15 cellular contexts compared by ENCODE assay signal in the genomic region with DNA sequence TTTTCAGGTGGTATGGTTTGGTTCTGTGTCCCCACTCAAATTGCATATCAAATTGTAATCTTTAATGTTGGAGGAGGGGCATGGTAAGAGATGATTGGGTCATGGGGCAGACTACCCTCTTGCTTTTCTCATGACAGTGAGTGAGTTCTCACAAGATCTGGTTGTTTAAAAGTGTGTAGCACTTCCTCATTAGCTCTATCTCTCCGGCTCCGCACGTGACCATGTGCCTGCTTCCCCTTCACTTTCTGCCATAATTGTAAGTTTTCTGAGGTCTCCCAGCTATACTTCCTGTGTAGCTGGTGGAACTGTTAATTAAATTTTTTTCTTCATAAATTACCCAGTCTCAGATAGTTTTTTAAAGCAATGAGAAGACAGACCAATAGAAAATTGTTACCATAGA.
DNase-seq lines count a peak whose midpoint lies in the region; ATAC-seq and TF ChIP-seq lines count a peak whose summit lies in the region.
"Had no signal": no experiment of that assay in that cellular context is flagged by ENCODE, and none has a peak within 500 bp of the region (broad histone marks: within the 10 kb centered on the region; RNA-seq: fewer than 3 reads in every experiment).

No MANE protein-coding gene starts in this region.

- no peak overlapping the region for H3K4me3 ChIP-seq in Peyer's patch
- H3K4me3 ChIP-seq: psoas muscle had no signal

- TF ChIP-seq CTCF in Peyer's patch (IDR thresholded peaks at IDR 0.05) = no peak

- H3K36me3 ChIP-seq in Peyer's patch = no peaks in the 10 kb centered on the region

- H3K27ac ChIP-seq in Peyer's patch = peak overlapping the region in 2 of 4 donors; percentile 48 to 67
- H3K27ac ChIP-seq: psoas muscle had no signal

- ATAC-seq in GM18508 (IDR thresholded peaks at IDR 0.05; ENCODE audit: insufficient read depth, unreplicated experiment) (peak; percentile 38), GM21526 (IDR thresholded peaks at IDR 0.05; ENCODE audit: low FRiP score, unreplicated experiment) (peak; percentile 73), HG03432 (IDR thresholded peaks at IDR 0.05; ENCODE audit: unreplicated experiment) (peak; percentile 57)
- ATAC-seq in stimulated activated naive CD8-positive, alpha-beta T cell treated with anti-CD3 and anti-CD28 coated beads, Interleukin-15, Interleukin-2, amounts not matched to agents 100 U/mL and 50 U/mL, for 24 hours = no peak
- ATAC-seq: activated naive CD8-positive, alpha-beta T cell treated with anti-CD3 and anti-CD28 coated beads, Interleukin-2, amount 50 U/mL, for 24 hours; psoas muscle had no signal

- H3K27me3 ChIP-seq in Peyer's patch = no peaks in the 10 kb centered on the region

- H3K4me1 ChIP-seq in Peyer's patch = peaks cover 0 to 4% (median 1%) of the 10 kb centered on the region in 4 donors
- H3K4me1 ChIP-seq: psoas muscle had no signal

- no peaks in the 10 kb centered on the region for H3K9me3 ChIP-seq in Peyer's patch
- H3K9me3 ChIP-seq: psoas muscle had no signal

- peak in 2 of 3 donors; percentile 69 to 78 for DNase-seq in Peyer's patch
- DNase-seq in NCI-H446 (lab: John Stamatoyannopoulos, UW) = no peak
- DNase-seq in GOT3 (lab: John Stamatoyannopoulos, UW) = no peak
- no peak for DNase-seq in inferior parietal cortex (ENCODE audit: extremely low spot score)
- DNase-seq in stimulated activated naive CD8-positive, alpha-beta T cell treated with anti-CD3 and anti-CD28 coated beads, Interleukin-15, Interleukin-2, amounts not matched to agents 100 U/mL and 50 U/mL, for 24 hours = no peak
- DNase-seq: activated naive CD8-positive, alpha-beta T cell treated with anti-CD3 and anti-CD28 coated beads, Interleukin-2, amount 50 U/mL, for 24 hours; central memory CD4-positive, alpha-beta T cell; DMS53; NCI-H1417; psoas muscle; SHP77 treated with DMSO at 0.1 percent for 48 hours; stimulated activated CD4-positive, alpha-beta T cell treated with anti-CD3 and anti-CD28 coated beads, Interleukin-1b, Interleukin-23, amount 100 ng/mL, for 48 hours had no signal

- no peak for TF ChIP-seq POLR2A in Peyer's patch (IDR thresholded peaks at IDR 0.05)

Comparison
In these comparisons a context has a peak if more than half of its experiments do, and no peak if none do; other contexts are left out.
1. DNase-seq: peak in Peyer's patch (2 of 3); none in NCI-H446 (0 of 2), GOT3 (single experiment), inferior parietal cortex (single experiment) and stimulated activated naive CD8-positive, alpha-beta T cell treated with anti-CD3 and anti-CD28 coated beads, Interleukin-15, Interleukin-2, amounts not matched to agents 100 U/mL and 50 U/mL, for 24 hours (single experiment).